In the genomic region with DNA sequence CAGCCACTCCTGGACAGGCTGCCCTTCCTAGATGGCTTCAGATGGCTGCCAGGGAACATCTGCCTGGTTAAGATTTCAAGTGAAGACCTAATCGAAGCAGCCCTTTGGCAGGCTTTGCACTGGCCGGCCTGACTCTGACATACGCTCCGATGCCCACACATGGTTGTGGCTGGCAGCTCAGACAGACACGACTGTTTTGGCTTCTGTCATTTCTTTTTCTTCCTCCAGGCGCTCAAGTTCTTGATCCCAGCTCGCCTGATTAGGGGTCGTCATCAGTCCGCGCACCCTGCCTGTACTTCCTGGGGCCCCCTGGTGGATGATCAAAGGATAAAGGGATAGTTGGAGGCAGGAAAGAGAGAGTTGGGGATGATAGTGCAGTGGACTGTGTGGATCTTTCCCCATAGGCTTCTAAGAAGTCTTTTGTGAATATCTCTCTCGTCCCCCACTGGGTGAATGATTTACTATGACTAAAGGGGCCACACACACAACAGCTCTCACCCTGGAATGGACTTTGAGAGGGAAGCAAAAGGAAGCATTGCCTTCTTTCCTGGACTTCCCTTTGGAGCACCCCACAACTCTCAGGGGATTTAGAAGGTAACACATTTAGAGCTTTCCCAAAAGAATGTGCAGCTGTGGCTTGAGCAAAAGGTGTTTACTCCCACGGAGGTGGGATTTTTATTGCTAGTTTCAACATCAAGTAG, we compare ENCODE assay signal across 8 cellular contexts. TPM values are rescaled to one million over a fixed set of nuclear protein-coding genes. Genes with fewer than 3 reads are reported as not detected.
DNase-seq lines count a peak whose midpoint lies in the region; ATAC-seq, FAIRE-seq and TF ChIP-seq lines count a peak whose summit lies in the region.

No MANE protein-coding gene starts in this region.

- POLR2A ChIA-PET in GM12878 (lab: Charles Lee), result interaction anchor here (1.3 kb wide), 1 partner anchor 22 kb away, joined by 5 read pairs; the partner anchor contains the start of gene TRAM2

- peak; percentile 93 for DNase-seq in GM23248
- peak; percentile 45 for DNase-seq in NCI-H526 treated with DMSO at 0.1 percent for 48 hours (lab: John Stamatoyannopoulos, UW)
- DNase-seq in GM12878 (ENCODE audit: low read depth, low spot score), result no peak
- DNase-seq in iPS-NIHi11 (ENCODE audit: low spot score), result peak; percentile 87
- no peak for DNase-seq in central memory CD4-positive, alpha-beta T cell

- CTCF ChIA-PET in GM12878 (lab: Yijun Ruan, JAX), result interaction anchor here (1.0 to 12.5 kb wide), 11 partner anchors 15 to 313 kb away, joined by 3 to 118 read pairs (median 5); partner anchors contain the start of genes EFHC1 and TRAM2

- in situ Hi-C loops in GM23248 (cut with MboI), result loop anchor here (10.0 kb wide), 1 partner anchor 183 kb away; no protein-coding TSS in a partner anchor
- in situ Hi-C loops in GM12878 (cut with MboI), result no loop called here

- WGBS in GM23248 (ENCODE audit: low coverage in 1 of 2, low lambda C conversion rate in 2 of 2, missing lambda C conversion rate in 2 of 2), 2 experiments, result 10 to 15% methylated on average over 12 of the region's 12 CpGs
- WGBS in GM12878 (ENCODE audit: insufficient coverage, insufficient replicate concordance, low lambda C conversion rate, missing lambda C conversion rate), result 69% methylated on average over 12 of the region's 12 CpGs

- H2AFZ ChIP-seq in GM23248, result peak overlapping the region; percentile 88
- peak overlapping the region; percentile 42; the same call in 1 of the 2 replicates for H2AFZ ChIP-seq in GM12878 (ENCODE audit: control insufficient read depth, low read depth, low read length)

- TF ChIP-seq CTCF in GM12878 (IDR thresholded peaks at IDR 0.05 in 2 of 3, conservative IDR thresholded peaks at IDR 0.05 in 1 of 3; ENCODE audit: control insufficient read depth in 2 of 3, extremely low read depth in 1 of 3, insufficient read depth in 1 of 3, low read depth in 3 of 3, low read length in 3 of 3), result peak; percentile 41 to 60 (median 51)

- no peaks in the 10 kb centered on the region for H3K27me3 ChIP-seq in BLaER1 treated with 17β-estradiol and CSF1 and Interleukin-3, amounts not matched to agents 10 nM and 100 nM
- H3K27me3 ChIP-seq in GM23248 (replicated peaks; ENCODE audit: insufficient read depth) (no peaks in the 10 kb centered on the region), GM12878 (replicated peaks in 1 of 2; ENCODE audit: control insufficient read depth in 2 of 2, insufficient read depth in 2 of 2, low read length in 1 of 2) (no peaks in the 10 kb centered on the region), skeletal muscle satellite cell (ENCODE audit: control insufficient read depth, insufficient read depth, low read length) (no peaks in the 10 kb centered on the region)

- H3K36me3 ChIP-seq in BLaER1 treated with 17β-estradiol and CSF1 and Interleukin-3, amounts not matched to agents 10 nM and 100 nM, result no peaks in the 10 kb centered on the region
- H3K36me3 ChIP-seq in GM23248 (ENCODE audit: low read depth) (no peaks in the 10 kb centered on the region), GM12878 (ENCODE audit: control insufficient read depth in 2 of 2, insufficient read depth in 2 of 2, low read length in 1 of 2) (no peaks in the 10 kb centered on the region), skeletal muscle satellite cell (ENCODE audit: insufficient read depth, low read length) (no peaks in the 10 kb centered on the region)

- peaks cover 49 to 83% (median 67%) of the 10 kb centered on the region in 10 experiments for H3K4me1 ChIP-seq in BLaER1 treated with 17β-estradiol and CSF1 and Interleukin-3, amounts not matched to agents 10 nM and 100 nM
- H3K4me1 ChIP-seq in GM23248 (ENCODE audit: insufficient read depth) (peaks cover 58% of the 10 kb centered on the region), GM12878 (ENCODE audit: control insufficient read depth, insufficient read depth, low read length) (peaks cover 30% of the 10 kb centered on the region), skeletal muscle satellite cell (ENCODE audit: control insufficient read depth, insufficient read depth, low read length) (peaks cover 59% of the 10 kb centered on the region)

- BruUV-seq in GM12878 (replicated peaks; lab: Mats Ljungman, UMichigan), result no TSS peak

- no peak overlapping the region for H3K4me3 ChIP-seq in BLaER1 treated with 17β-estradiol and CSF1 and Interleukin-3, amounts not matched to agents 10 nM and 100 nM
- peak overlapping the region; percentile 33 for H3K4me3 ChIP-seq in GM23248
- no peak overlapping the region for H3K4me3 ChIP-seq in GM12878
- H3K4me3 ChIP-seq in skeletal muscle satellite cell (ENCODE audit: low read length), result no peak overlapping the region

- no peaks in the 10 kb centered on the region for H3K79me2 ChIP-seq in GM23248 (ENCODE audit: insufficient read depth)
- no peaks in the 10 kb centered on the region for H3K79me2 ChIP-seq in GM12878 (ENCODE audit: control insufficient read depth, insufficient read depth, low read length)

- TF ChIP-seq RAD21 in GM12878 (IDR thresholded peaks at IDR 0.05; ENCODE audit: insufficient read depth, low read depth, low read length), result peak; percentile 56

- no peak for TF ChIP-seq POLR2A in GM12878 (IDR thresholded peaks at IDR 0.05; ENCODE audit: low read depth, low read length)

- intact Hi-C loops in GM12878 (cut with micrococcal nuclease; ENCODE audit: unreplicated experiment), result loop anchor here (1.0 to 10.0 kb wide), 4 partner anchors 64 to 313 kb away; partner anchors contain the start of gene MCM3

- TF ChIP-seq EP300 in GM12878 (IDR thresholded peaks at IDR 0.05; ENCODE audit: borderline replicate concordance in 1 of 2, control insufficient read depth in 1 of 2, low read depth in 2 of 2, low read length in 2 of 2), result no peak

- peaks cover 55% of the 10 kb centered on the region for H3F3A ChIP-seq in GM23248 (ENCODE audit: insufficient read depth)

- ATAC-seq in GM12878, result peak; percentile 53
- ATAC-seq in HG03442 (IDR thresholded peaks at IDR 0.05; ENCODE audit: unreplicated experiment), result no peak

- H4K20me1 ChIP-seq in BLaER1 treated with 17β-estradiol and CSF1 and Interleukin-3, amounts not matched to agents 10 nM and 100 nM, result no peaks in the 10 kb centered on the region
- H4K20me1 ChIP-seq in GM23248 (ENCODE audit: insufficient read depth) (no peaks in the 10 kb centered on the region), GM12878 (ENCODE audit: control insufficient read depth, insufficient read depth) (no peaks in the 10 kb centered on the region)

- SMC1A ChIA-PET in GM12878 (lab: Charles Lee; ENCODE audit: uncharacterized antibody, unreplicated experiment), result interaction anchor here (1.2 to 6.1 kb wide), 4 partner anchors 10 to 182 kb away, joined by 3 to 41 read pairs (median 6); no protein-coding TSS in a partner anchor

- no peaks in the 10 kb centered on the region for H3K9me2 ChIP-seq in GM23248 (ENCODE audit: insufficient read depth)

- peak overlapping the region; percentile 52 to 91 (median 68) for H3K4me2 ChIP-seq in BLaER1 treated with 17β-estradiol and CSF1 and Interleukin-3, amounts not matched to agents 10 nM and 100 nM
- peak overlapping the region; percentile 50 for H3K4me2 ChIP-seq in GM23248 (ENCODE audit: unreplicated experiment)
- no peak overlapping the region; the same call in 1 of the 2 replicates for H3K4me2 ChIP-seq in GM12878 (ENCODE audit: control insufficient read depth, insufficient read depth)
- H3K4me2 ChIP-seq in skeletal muscle satellite cell (ENCODE audit: low read length), result peak overlapping the region; percentile 56

- RAD21 ChIA-PET in GM12878 (lab: Charles Lee; ENCODE audit: unreplicated experiment), result interaction anchor here (0.9 to 1.3 kb wide), 5 partner anchors 63 to 192 kb away, joined by 3 to 5 read pairs (median 4); no protein-coding TSS in a partner anchor

- H3K9me3 ChIP-seq in BLaER1 treated with 17β-estradiol and CSF1 and Interleukin-3, amounts not matched to agents 10 nM and 100 nM (replicated peaks in 1 of 11), result no peaks in the 10 kb centered on the region
- H3K9me3 ChIP-seq in GM23248 (ENCODE audit: low read depth) (no peaks in the 10 kb centered on the region), GM12878 (replicated peaks; ENCODE audit: control insufficient read depth, insufficient read depth, low read length) (no peaks in the 10 kb centered on the region), skeletal muscle satellite cell (replicated peaks; ENCODE audit: low read length) (no peaks in the 10 kb centered on the region)

- H3K9ac ChIP-seq in BLaER1 treated with 17β-estradiol and CSF1 and Interleukin-3, amounts not matched to agents 10 nM and 100 nM, result peak overlapping the region in 5 of 11 experiments; percentile 28 to 69 (median 55); a peak in 8 of 22 replicates
- H3K9ac ChIP-seq in GM23248 (peak overlapping the region; percentile 64), GM12878 (ENCODE audit: control insufficient read depth, insufficient read depth, low read length) (no peak overlapping the region), skeletal muscle satellite cell (ENCODE audit: low read depth, low read length) (peak overlapping the region; percentile 81)

- peak; percentile 7 for FAIRE-seq in GM12878 (lab: Jason Lieb, UNC)

- H3K27ac ChIP-seq in BLaER1 treated with 17β-estradiol and CSF1 and Interleukin-3, amounts not matched to agents 10 nM and 100 nM, result peak overlapping the region in 10 of 11 experiments; percentile 30 to 85 (median 78); a peak in 18 of 22 replicates
- H3K27ac ChIP-seq in GM23248 (peak overlapping the region; percentile 96), GM12878 (ENCODE audit: control insufficient read depth, insufficient read depth) (no peak overlapping the region)

TF ChIP-seq in GM12878, 131 proteins besides CTCF, POLR2A, EP300 and RAD21 (continues in another document):
- TF ChIP-seq RAD51 (IDR thresholded peaks at IDR 0.05) (no peak), NFIC (IDR thresholded peaks at IDR 0.05; ENCODE audit: low read depth, low read length) (no peak)

RNA-seq across cellular contexts. Expression of gene TRAM2, which starts 21.4 kb away (rescaled TPM):
- total RNA-seq in GM23248 (2014; rRNA removed; shearing (Covaris generic)), result 174 and 182 TPM in 2 replicates
- 141 and 145 TPM in 2 replicates for polyA plus RNA-seq in GM23248 (2016; fragmentation: Nextera tagmentation; extraction: Ambion mirVana)
- total RNA-seq in GM12878 (2013; cell fraction: nucleolus; rRNA removed), result 9.5 and 10.9 TPM in 2 replicates
- 10.9 and 11.0 TPM in 2 replicates for total RNA-seq in GM12878 (2014; rRNA removed)
- 7.9 and 8.2 TPM in 2 replicates for total RNA-seq in GM12878 (2014; rRNA removed; fragmentation: Illumina TruSeq; extraction: Trizol)
- total RNA-seq in GM12878 (2021), result 12.5 and 13.2 TPM in 2 replicates
- 4.4 TPM for polyA plus RNA-seq in GM12878 (2011; ENCODE audit: low read depth)
- 4.8 and 6.8 TPM in 2 replicates for polyA plus RNA-seq in GM12878 (2011; rRNA removed)
- 6.9 and 7.2 TPM in 2 replicates for polyA plus RNA-seq in GM12878 (2011; cell fraction: cytosol; rRNA removed)
- polyA plus RNA-seq in GM12878 (2011; cell fraction: nucleus; rRNA removed), result 12.2 and 13.7 TPM in 2 replicates
- 5.6 and 6.1 TPM in 2 replicates for polyA plus RNA-seq in GM12878 (2012)
- 12.4 and 13.9 TPM in 2 replicates for polyA plus RNA-seq in GM12878 (2014; fragmentation: Illumina TruSeq; extraction: Trizol)
- polyA plus RNA-seq in GM12878 (2014; fragmentation: Nextera tagmentation; extraction: Ambion mirVana), result 1 to 10 TPM; 2.5 TPM
- polyA plus RNA-seq in GM12878 (2014; rRNA removed), result 10.5 and 11.1 TPM in 2 replicates
- polyA plus RNA-seq in GM12878 (2016; fragmentation: Nextera tagmentation; extraction: Ambion mirVana), result 10 to 100 TPM; 13.9 to 15.0 TPM
- polyA minus RNA-seq in GM12878 (2011; rRNA and poly(A)+ RNA removed), result 5.0 and 5.9 TPM in 2 replicates
- 1.9 and 3.6 TPM in 2 replicates for polyA minus RNA-seq in GM12878 (2011; cell fraction: cytosol; rRNA and poly(A)+ RNA removed)
- 3.1 and 5.9 TPM in 2 replicates for polyA minus RNA-seq in GM12878 (2011; cell fraction: nucleus; rRNA and poly(A)+ RNA removed)
- 117 and 131 TPM in 2 replicates for total RNA-seq in skeletal muscle satellite cell (2012; rRNA removed)

Comparison
In these comparisons a context has a peak if more than half of its experiments do, and no peak if none do; other contexts are left out.
1. DNase-seq: peak in GM23248 (single experiment), NCI-H526 treated with DMSO at 0.1 percent for 48 hours (single experiment) and iPS-NIHi11 (single experiment); none in GM12878 (single experiment) and central memory CD4-positive, alpha-beta T cell (single experiment).
2. RNA of gene TRAM2, which starts 21.4 kb away (total RNA-seq): 174 to 182 TPM in GM23248; 7.9 to 13.2 TPM in GM12878; every median in the first group is over 10 times any median in the second.